14 cellular contexts compared by ENCODE assay signal in genomic region chr18:364221-364620, GRCh38.
"Had no signal": no experiment of that assay in that cellular context is flagged by ENCODE, and none has a peak within 500 bp of the region (broad histone marks: within the 10 kb centered on the region; RNA-seq: fewer than 3 reads in every experiment).

No MANE protein-coding gene starts in this region.

- H3K36me3 ChIP-seq: adrenal gland, vagina had no signal

- H3K4me1 ChIP-seq: adrenal gland, body of pancreas had no signal

- H3K27me3 ChIP-seq: adrenal gland, body of pancreas, vagina had no signal

- H3K27me3 Mint-ChIP-seq: activated CD4-positive, alpha-beta memory T cell treated with anti-CD3 and anti-CD28 coated beads, Interleukin-2, amount 10 ng/mL, durations not matched to agents 7 days and 5 days had no signal

- H3K4me1 Mint-ChIP-seq: activated CD4-positive, alpha-beta memory T cell treated with anti-CD3 and anti-CD28 coated beads, Interleukin-2, amount 10 ng/mL, durations not matched to agents 7 days and 5 days; natural killer cell had no signal

- ATAC-seq: body of pancreas, left colon, mucosa of descending colon, natural killer cell had no signal

- H3K27ac ChIP-seq: adrenal gland, body of pancreas, vagina, VCaP had no signal

- H3K4me3 Mint-ChIP-seq: activated CD4-positive, alpha-beta memory T cell treated with anti-CD3 and anti-CD28 coated beads, Interleukin-2, amount 10 ng/mL, durations not matched to agents 7 days and 5 days; endodermal cell; natural killer cell had no signal

- DNase-seq: activated CD4-positive, alpha-beta memory T cell treated with anti-CD3 and anti-CD28 coated beads, Interleukin-2, amount 10 ng/mL, durations not matched to agents 7 days and 5 days; activated CD8-positive, alpha-beta memory T cell treated with anti-CD3 and anti-CD28 coated beads, Interleukin-2, amount 50 U/mL, for 48 hours; activated naive CD4-positive, alpha-beta T cell treated with Interleukin-2 at 50 U/mL for 16 hours; adrenal gland; body of pancreas; endodermal cell; erythroblast; glutamatergic neuron; left colon; mucosa of descending colon; natural killer cell; occipital lobe had no signal

- H3K9me3 ChIP-seq: adrenal gland, body of pancreas, mucosa of descending colon, vagina had no signal

- H3K36me3 Mint-ChIP-seq: natural killer cell had no signal

- H3K9me3 Mint-ChIP-seq: activated CD4-positive, alpha-beta memory T cell treated with anti-CD3 and anti-CD28 coated beads, Interleukin-2, amount 10 ng/mL, durations not matched to agents 7 days and 5 days; endodermal cell; natural killer cell had no signal

- H3K4me3 ChIP-seq: adrenal gland, body of pancreas, mucosa of descending colon, vagina had no signal

- H3K27ac Mint-ChIP-seq: activated CD4-positive, alpha-beta memory T cell treated with anti-CD3 and anti-CD28 coated beads, Interleukin-2, amount 10 ng/mL, durations not matched to agents 7 days and 5 days; endodermal cell; natural killer cell had no signal
